ENCODE assay signal across 14 cellular contexts in the genomic region with DNA sequence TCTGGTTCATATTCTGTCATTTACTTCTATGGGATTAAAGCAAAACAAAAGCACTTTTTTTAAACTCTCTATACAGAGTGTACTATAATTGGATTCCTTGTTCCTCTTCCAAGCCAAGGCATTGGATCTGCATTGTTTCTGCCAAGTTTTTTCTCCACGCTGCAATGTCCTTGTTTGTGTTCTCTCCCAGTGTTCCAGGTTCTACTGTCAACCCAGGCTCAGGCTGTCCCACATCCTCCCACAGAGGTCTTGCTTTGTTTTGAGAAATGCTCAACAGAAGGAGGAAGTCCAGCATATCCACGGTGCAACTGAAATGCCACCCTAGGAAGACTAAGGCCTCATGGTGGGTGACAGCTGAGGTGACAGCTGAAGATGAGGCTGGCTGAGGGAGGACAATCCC.
A peak's percentile ranks its signal among the peaks of the same experiment; 100 is the strongest.
DNase-seq lines count a peak whose midpoint lies in the region; ATAC-seq and TF ChIP-seq lines count a peak whose summit lies in the region.
"Had no signal": no experiment of that assay in that cellular context is flagged by ENCODE, and none has a peak within 500 bp of the region (broad histone marks: within the 10 kb centered on the region; RNA-seq: fewer than 3 reads in every experiment).

No MANE protein-coding gene starts in this region.

- H3K27ac ChIP-seq in DND-41 (ENCODE audit: low read length) (peak overlapping the region; percentile 27; the same call in 1 of the 2 replicates), OCI-LY7 (ENCODE audit: low read depth, low read length, poor library complexity, severe bottlenecking) (no peak overlapping the region), right cardiac atrium (ENCODE audit: low read length) (peak overlapping the region; percentile 1), subcutaneous abdominal adipose tissue (ENCODE audit: low read depth, low read length) (peak overlapping the region; percentile 6), PC-9 (no peak overlapping the region)

- H3K4me2 ChIP-seq in DND-41 (ENCODE audit: insufficient read depth, low read length) (no peak overlapping the region), OCI-LY7 (ENCODE audit: low read length) (no peak overlapping the region), PC-9 (no peak overlapping the region)

- no peak for DNase-seq in DND-41
- no peak for DNase-seq in OCI-LY7 (ENCODE audit: low spot score)
- peak in 1 of 3 donors; percentile 45 for DNase-seq in right cardiac atrium
- DNase-seq in PC-9 = no peak
- DNase-seq in GM13977 (ENCODE audit: low spot score) = no peak
- no peak for DNase-seq in naive thymus-derived CD8-positive, alpha-beta T cell
- DNase-seq in NAMALWA (ENCODE audit: low spot score) = no peak
- DNase-seq: activated naive CD8-positive, alpha-beta T cell treated with anti-CD3 and anti-CD28 coated beads, Interleukin-2, amount 50 U/mL, for 24 hours; dermis blood vessel endothelial cell; NCI-H1105; NCI-H524 treated with DMSO at 0.1 percent for 48 hours; stimulated activated CD4-positive, alpha-beta T cell treated with anti-CD3 and anti-CD28 coated beads, Interleukin-2, amount 100 ng/mL, for 24 hours had no signal

- H4K20me1 ChIP-seq in DND-41 (ENCODE audit: insufficient read depth, low read length) (no peaks in the 10 kb centered on the region), OCI-LY7 (ENCODE audit: insufficient read depth, low read length) (no peaks in the 10 kb centered on the region), PC-9 (ENCODE audit: insufficient read depth) (no peaks in the 10 kb centered on the region)

- in situ Hi-C loops in GM13977 (cut with MboI; ENCODE audit: low pct_unique_long_range_greater_than_20kb, low sequenced_read_pairs, unreplicated experiment) = no loop called here

- ATAC-seq in DND-41 (ENCODE audit: insufficient read depth, low read depth) = peak; percentile 31; the same call in 1 of the 3 replicates
- ATAC-seq in right cardiac atrium = peak; percentile 66 to 87
- no peak for ATAC-seq in naive thymus-derived CD8-positive, alpha-beta T cell
- ATAC-seq: activated naive CD8-positive, alpha-beta T cell treated with anti-CD3 and anti-CD28 coated beads, Interleukin-2, amount 50 U/mL, for 24 hours; stimulated activated memory B cell treated with anti-CD40 and anti-IgM and Interleukin-4, amounts not matched to agents 10 μg/mL and 1 μg/mL and 100 μg/mL, for 72 hours had no signal

- no peak overlapping the region for H3K27ac Mint-ChIP-seq in naive thymus-derived CD8-positive, alpha-beta T cell
- H3K27ac Mint-ChIP-seq: activated naive CD8-positive, alpha-beta T cell treated with anti-CD3 and anti-CD28 coated beads, Interleukin-2, amount 50 U/mL, for 24 hours; stimulated activated memory B cell treated with anti-CD40 and anti-IgM and Interleukin-4, amounts not matched to agents 10 μg/mL and 1 μg/mL and 100 μg/mL, for 72 hours had no signal

- H3K9me2 ChIP-seq in OCI-LY7 (ENCODE audit: insufficient read depth, low read length) (no peaks in the 10 kb centered on the region), PC-9 (ENCODE audit: insufficient read depth) (no peaks in the 10 kb centered on the region)

- no peak overlapping the region for H3K4me3 ChIP-seq in DND-41 (ENCODE audit: low read depth in 1 of 2, low read length in 2 of 2)
- H3K4me3 ChIP-seq in OCI-LY7 (ENCODE audit: low read depth, low read length, poor library complexity, severe bottlenecking) = no peak overlapping the region
- H3K4me3 ChIP-seq in right cardiac atrium (ENCODE audit: low read length) = no peak overlapping the region
- H3K4me3 ChIP-seq in subcutaneous abdominal adipose tissue (ENCODE audit: low read depth in 1 of 5, low read length in 5 of 5) = no peak overlapping the region
- H3K4me3 ChIP-seq in PC-9 = no peak overlapping the region

- no TSS peak for BruUV-seq in OCI-LY7 (replicated peaks; lab: Mats Ljungman, UMichigan)
- no TSS peak for BruUV-seq in PC-9 (replicated peaks; lab: Mats Ljungman, UMichigan)

- H3K27me3 ChIP-seq in DND-41 (ENCODE audit: insufficient read depth, low read length, poor library complexity) = no peaks in the 10 kb centered on the region
- no peaks in the 10 kb centered on the region for H3K27me3 ChIP-seq in right cardiac atrium (ENCODE audit: control insufficient read depth, insufficient read depth)
- no peaks in the 10 kb centered on the region for H3K27me3 ChIP-seq in subcutaneous abdominal adipose tissue (ENCODE audit: control insufficient read depth in 5 of 5, insufficient read depth in 4 of 5, low read length in 5 of 5)
- H3K27me3 ChIP-seq in PC-9 (ENCODE audit: insufficient read depth, low read depth) = no peaks in the 10 kb centered on the region

- H2AFZ ChIP-seq in DND-41 (ENCODE audit: low read depth, low read length) (peak overlapping the region; percentile 54; the same call in 1 of the 2 replicates), OCI-LY7 (ENCODE audit: low read length) (0 out of 2 replicates have a peak overlapping the region, but pooled peaks have one; percentile 5), PC-9 (no peak overlapping the region)

- TF ChIP-seq CTCF in DND-41 (IDR thresholded peaks at IDR 0.05; ENCODE audit: borderline replicate concordance, extremely low read depth, low read length, poor library complexity, severe bottlenecking) (no peak), OCI-LY7 (conservative IDR thresholded peaks at IDR 0.05; ENCODE audit: low read length) (no peak), PC-9 (conservative IDR thresholded peaks at IDR 0.05) (no peak), GM13977 (IDR thresholded peaks at IDR 0.05; ENCODE audit: extremely low read depth, insufficient read depth, missing control alignments) (no peak)

- H3K27me3 Mint-ChIP-seq in naive thymus-derived CD8-positive, alpha-beta T cell = peaks cover 0 to 1% (median 0%) of the 10 kb centered on the region in 5 donors
- H3K27me3 Mint-ChIP-seq: stimulated activated memory B cell treated with anti-CD40 and anti-IgM and Interleukin-4, amounts not matched to agents 10 μg/mL and 1 μg/mL and 100 μg/mL, for 72 hours had no signal

- POLR2A ChIA-PET in OCI-LY7 (lab: Charles Lee) (interaction anchor here (0.9 kb wide), 1 partner anchor 30 kb away, joined by 3 read pairs; no protein-coding TSS in a partner anchor), PC-9 (lab: Charles Lee; ENCODE audit: unreplicated experiment) (no interaction called here)
- POLR2A ChIA-PET in naive thymus-derived CD8-positive, alpha-beta T cell (lab: Charles Lee) = no interaction called here

- CTCF ChIA-PET in OCI-LY7 (lab: Charles Lee; ENCODE audit: unreplicated experiment) (no interaction called here), PC-9 (lab: Charles Lee) (no interaction called here)

- peaks cover 28% of the 10 kb centered on the region for H3F3A ChIP-seq in PC-9 (ENCODE audit: insufficient read depth, low read depth)

- no peaks in the 10 kb centered on the region for H3K9me3 Mint-ChIP-seq in naive thymus-derived CD8-positive, alpha-beta T cell
- H3K9me3 Mint-ChIP-seq: activated naive CD8-positive, alpha-beta T cell treated with anti-CD3 and anti-CD28 coated beads, Interleukin-2, amount 50 U/mL, for 24 hours; stimulated activated memory B cell treated with anti-CD40 and anti-IgM and Interleukin-4, amounts not matched to agents 10 μg/mL and 1 μg/mL and 100 μg/mL, for 72 hours had no signal

- WGBS in right cardiac atrium = 18% methylated on average over 2 of the region's 2 CpGs

- H3K9ac ChIP-seq in DND-41 (ENCODE audit: low read depth, low read length) (no peak overlapping the region), subcutaneous abdominal adipose tissue (ENCODE audit: low read length in 5 of 5) (no peak overlapping the region)

- no peaks in the 10 kb centered on the region for H3K4me1 Mint-ChIP-seq in naive thymus-derived CD8-positive, alpha-beta T cell

- H3K4me1 ChIP-seq in DND-41 (ENCODE audit: insufficient read depth, low read length) (peaks cover 20% of the 10 kb centered on the region), OCI-LY7 (ENCODE audit: insufficient read depth, low read length, poor library complexity, severe bottlenecking) (peaks cover 13% of the 10 kb centered on the region), right cardiac atrium (ENCODE audit: control insufficient read depth, insufficient read depth, low read length) (peaks cover 6% of the 10 kb centered on the region), subcutaneous abdominal adipose tissue (ENCODE audit: control insufficient read depth in 5 of 5, insufficient read depth in 5 of 5, low read length in 5 of 5) (peaks cover 6 to 30% (median 25%) of the 10 kb centered on the region in 5 donors), PC-9 (replicated peaks; ENCODE audit: insufficient read depth) (peaks cover 56% of the 10 kb centered on the region)

- H3K36me3 ChIP-seq in DND-41 (ENCODE audit: insufficient read depth, low read length) (no peaks in the 10 kb centered on the region), OCI-LY7 (ENCODE audit: insufficient read depth, low read length) (no peaks in the 10 kb centered on the region), subcutaneous abdominal adipose tissue (ENCODE audit: control insufficient read depth in 5 of 5, insufficient read depth in 5 of 5, low read length in 5 of 5) (no peaks in the 10 kb centered on the region), PC-9 (ENCODE audit: low read depth) (no peaks in the 10 kb centered on the region)

- H3K36me3 Mint-ChIP-seq in naive thymus-derived CD8-positive, alpha-beta T cell = no peaks in the 10 kb centered on the region
- H3K36me3 Mint-ChIP-seq: stimulated activated memory B cell treated with anti-CD40 and anti-IgM and Interleukin-4, amounts not matched to agents 10 μg/mL and 1 μg/mL and 100 μg/mL, for 72 hours had no signal

- no peaks in the 10 kb centered on the region for H3K79me2 ChIP-seq in DND-41 (ENCODE audit: insufficient read depth, low read length)
- no peaks in the 10 kb centered on the region for H3K79me2 ChIP-seq in OCI-LY7 (ENCODE audit: insufficient read depth, low read depth, low read length)
- H3K79me2 ChIP-seq in PC-9 (ENCODE audit: low read depth) = no peaks in the 10 kb centered on the region

- intact Hi-C loops in OCI-LY7 (cut with micrococcal nuclease; ENCODE audit: unreplicated experiment) (no loop called here), right cardiac atrium (cut with DNase I) (no loop called here), PC-9 (cut with micrococcal nuclease; ENCODE audit: unreplicated experiment) (loop anchor here (10.0 kb wide), 1 partner anchor 426 kb away; no protein-coding TSS in a partner anchor)

- peaks cover 6% of the 10 kb centered on the region for H3K9me3 ChIP-seq in DND-41 (ENCODE audit: insufficient read depth, low read length, severe bottlenecking)
- no peaks in the 10 kb centered on the region for H3K9me3 ChIP-seq in OCI-LY7 (ENCODE audit: low read length)
- H3K9me3 ChIP-seq in right cardiac atrium (ENCODE audit: control insufficient read depth, low read length) = no peaks in the 10 kb centered on the region
- H3K9me3 ChIP-seq in subcutaneous abdominal adipose tissue (ENCODE audit: control insufficient read depth in 5 of 5, low read length in 5 of 5) = no peaks in the 10 kb centered on the region
- peaks cover 10% of the 10 kb centered on the region for H3K9me3 ChIP-seq in PC-9 (ENCODE audit: insufficient read depth, low read depth)

- H3K4me3 Mint-ChIP-seq in naive thymus-derived CD8-positive, alpha-beta T cell = no peak overlapping the region
- H3K4me3 Mint-ChIP-seq: activated naive CD8-positive, alpha-beta T cell treated with anti-CD3 and anti-CD28 coated beads, Interleukin-2, amount 50 U/mL, for 24 hours; stimulated activated memory B cell treated with anti-CD40 and anti-IgM and Interleukin-4, amounts not matched to agents 10 μg/mL and 1 μg/mL and 100 μg/mL, for 72 hours had no signal

Comparison
In these comparisons a context has a peak if more than half of its experiments do, and no peak if none do; other contexts are left out.
1. ATAC-seq: peak in DND-41 (single experiment) and right cardiac atrium (2 of 2); none in naive thymus-derived CD8-positive, alpha-beta T cell (0 of 2).
2. H3K27ac ChIP-seq: peak in DND-41 (single experiment), right cardiac atrium (single experiment) and subcutaneous abdominal adipose tissue (single experiment); none in OCI-LY7 (single experiment) and PC-9 (single experiment).